In genomic region chr13:98476106-98476505, GRCh38 we compare ENCODE assay signal across 8 cellular contexts.
DNase-seq lines count a peak whose midpoint lies in the region; ATAC-seq, FAIRE-seq and TF ChIP-seq lines count a peak whose summit lies in the region.

No MANE protein-coding gene starts in this region.

- intact Hi-C loops in activated CD4-positive, alpha-beta T cell treated with anti-CD3 and anti-CD28 coated beads, Interleukin-2, amount 10 ng/mL, durations not matched to agents 24 days and 14 days (cut with micrococcal nuclease) = loop anchor here (1.0 to 2.0 kb wide), 6 partner anchors 39 to 1043 kb away; no protein-coding TSS in a partner anchor
- intact Hi-C loops in esophagus squamous epithelium (cut with DNase I) = loop anchor here (5.0 kb wide), 1 partner anchor 101 kb away; the partner anchor contains the start of gene STK24

- H3K27ac ChIP-seq in esophagus squamous epithelium = peak overlapping the region; percentile 65 to 75 (median 68)

- peaks cover 59% of the 10 kb centered on the region for H3K36me3 Mint-ChIP-seq in activated CD4-positive, alpha-beta T cell treated with anti-CD3 and anti-CD28 coated beads, Interleukin-2, amount 10 ng/mL, durations not matched to agents 24 days and 14 days (ENCODE audit: low read depth)

- ATAC-seq in HG03025 (IDR thresholded peaks at IDR 0.05; ENCODE audit: low FRiP score, unreplicated experiment) = peak; percentile 31

- H3K27me3 ChIP-seq in esophagus squamous epithelium = no peaks in the 10 kb centered on the region

- H3K9me3 ChIP-seq in esophagus squamous epithelium = no peaks in the 10 kb centered on the region

- WGBS in esophagus squamous epithelium, 2 donors = 22 to 32% methylated on average over 3 to 5 of the region's 5 CpGs

- H3K9me3 Mint-ChIP-seq in activated CD4-positive, alpha-beta T cell treated with anti-CD3 and anti-CD28 coated beads, Interleukin-2, amount 10 ng/mL, durations not matched to agents 24 days and 14 days = peaks cover 8% of the 10 kb centered on the region

- H3K27ac Mint-ChIP-seq in activated CD4-positive, alpha-beta T cell treated with anti-CD3 and anti-CD28 coated beads, Interleukin-2, amount 10 ng/mL, durations not matched to agents 24 days and 14 days = peak overlapping the region; percentile 96

- FAIRE-seq in GM19239 (lab: Jason Lieb, UNC) = no peak

- no peak for TF ChIP-seq POLR2A in esophagus squamous epithelium (IDR thresholded peaks at IDR 0.05)

- peak overlapping the region in 1 of 4 donors; percentile 25 for H3K4me3 ChIP-seq in esophagus squamous epithelium

- peaks cover 19 to 55% (median 27%) of the 10 kb centered on the region in 3 donors for H3K36me3 ChIP-seq in esophagus squamous epithelium

- DNase-seq in GM19239 (ENCODE audit: insufficient read length, low spot score) (peak; percentile 48), esophagus squamous epithelium (lab: John Stamatoyannopoulos, UW) (no peak), Kasumi-1 (lab: John Stamatoyannopoulos, UW) (no peak), NCI-H226 (no peak), NCI-H1105 (lab: John Stamatoyannopoulos, UW) (no peak)
- peak; percentile 87 for DNase-seq in activated CD4-positive, alpha-beta T cell treated with anti-CD3 and anti-CD28 coated beads, Interleukin-2, amount 10 ng/mL, durations not matched to agents 24 days and 14 days
- peak; percentile 19 to 51 (median 36) for DNase-seq in stimulated activated CD4-positive, alpha-beta T cell treated with anti-CD3 and anti-CD28 coated beads, TNF-alpha, amount 100 ng/mL, for 48 hours (ENCODE audit: low read depth in 3 of 3)

- peak overlapping the region; percentile 79 for H3K4me3 Mint-ChIP-seq in activated CD4-positive, alpha-beta T cell treated with anti-CD3 and anti-CD28 coated beads, Interleukin-2, amount 10 ng/mL, durations not matched to agents 24 days and 14 days

- no peak for TF ChIP-seq CTCF in esophagus squamous epithelium (IDR thresholded peaks at IDR 0.05)

- no peaks in the 10 kb centered on the region for H3K27me3 Mint-ChIP-seq in activated CD4-positive, alpha-beta T cell treated with anti-CD3 and anti-CD28 coated beads, Interleukin-2, amount 10 ng/mL, durations not matched to agents 24 days and 14 days

- peaks cover 58% of the 10 kb centered on the region for H3K4me1 Mint-ChIP-seq in activated CD4-positive, alpha-beta T cell treated with anti-CD3 and anti-CD28 coated beads, Interleukin-2, amount 10 ng/mL, durations not matched to agents 24 days and 14 days

- H3K4me1 ChIP-seq in esophagus squamous epithelium = peaks cover 26 to 77% (median 30%) of the 10 kb centered on the region in 3 donors

Comparison
In these comparisons a context has a peak if more than half of its experiments do, and no peak if none do; other contexts are left out.
1. DNase-seq: peak in GM19239 (single experiment), activated CD4-positive, alpha-beta T cell treated with anti-CD3 and anti-CD28 coated beads, Interleukin-2, amount 10 ng/mL, durations not matched to agents 24 days and 14 days (single experiment) and stimulated activated CD4-positive, alpha-beta T cell treated with anti-CD3 and anti-CD28 coated beads, TNF-alpha, amount 100 ng/mL, for 48 hours (3 of 3); none in esophagus squamous epithelium (single experiment), Kasumi-1 (0 of 2), NCI-H226 (single experiment) and NCI-H1105 (single experiment).